ENCODE assay signal across 11 cellular contexts in genomic region chr6:163324928-163325784, GRCh38.
DNase-seq lines count a peak whose midpoint lies in the region; ATAC-seq, FAIRE-seq and TF ChIP-seq lines count a peak whose summit lies in the region.
"Had no signal": no experiment of that assay in that cellular context is flagged by ENCODE, and none has a peak within 500 bp of the region (broad histone marks: within the 10 kb centered on the region; RNA-seq: fewer than 3 reads in every experiment).

No MANE protein-coding gene starts in this region.

- H3K9me3 Mint-ChIP-seq in activated naive CD8-positive, alpha-beta T cell treated with anti-CD3 and anti-CD28 coated beads, Interleukin-2, amount 50 U/mL, for 24 hours: no peaks in the 10 kb centered on the region
- H3K9me3 Mint-ChIP-seq: activated T-cell treated with anti-CD3 and anti-CD28 coated beads, Interleukin-2, amount 50 U/mL, for 24 hours had no signal

- no peak overlapping the region for H3K27ac Mint-ChIP-seq in activated naive CD8-positive, alpha-beta T cell treated with anti-CD3 and anti-CD28 coated beads, Interleukin-2, amount 50 U/mL, for 24 hours
- H3K27ac Mint-ChIP-seq: activated T-cell treated with anti-CD3 and anti-CD28 coated beads, Interleukin-2, amount 50 U/mL, for 24 hours had no signal

- H3K27me3 Mint-ChIP-seq in activated naive CD8-positive, alpha-beta T cell treated with anti-CD3 and anti-CD28 coated beads, Interleukin-2, amount 50 U/mL, for 24 hours: peaks cover 5% of the 10 kb centered on the region

- no peaks in the 10 kb centered on the region for H3K36me3 Mint-ChIP-seq in activated naive CD8-positive, alpha-beta T cell treated with anti-CD3 and anti-CD28 coated beads, Interleukin-2, amount 50 U/mL, for 24 hours (ENCODE audit: low read depth)

- H3K4me3 Mint-ChIP-seq in activated naive CD8-positive, alpha-beta T cell treated with anti-CD3 and anti-CD28 coated beads, Interleukin-2, amount 50 U/mL, for 24 hours: no peak overlapping the region
- H3K4me3 Mint-ChIP-seq: activated T-cell treated with anti-CD3 and anti-CD28 coated beads, Interleukin-2, amount 50 U/mL, for 24 hours had no signal

- no peak for ATAC-seq in activated naive CD8-positive, alpha-beta T cell treated with anti-CD3 and anti-CD28 coated beads, Interleukin-2, amount 50 U/mL, for 24 hours

- FAIRE-seq in H54 (lab: Jason Lieb, UNC): no peak
- FAIRE-seq: endometrium had no signal

- no peak for TF ChIP-seq POLR2A in H54 (IDR thresholded peaks at IDR 0.05; ENCODE audit: low read depth, low read length)
- TF ChIP-seq POLR2A in erythroblast (IDR thresholded peaks at IDR 0.05; ENCODE audit: low read length): no peak

- H3K4me1 Mint-ChIP-seq in activated naive CD8-positive, alpha-beta T cell treated with anti-CD3 and anti-CD28 coated beads, Interleukin-2, amount 50 U/mL, for 24 hours: no peaks in the 10 kb centered on the region

- DNase-seq in H54 (ENCODE audit: insufficient read length, low spot score): peak; percentile 7
- DNase-seq in astrocyte of the hippocampus (ENCODE audit: low read depth, low spot score): peak; percentile 89
- DNase-seq in inferior parietal cortex (ENCODE audit: extremely low spot score): peak; percentile 62
- peak; percentile 60 for DNase-seq in retina
- no peak for DNase-seq in activated naive CD8-positive, alpha-beta T cell treated with anti-CD3 and anti-CD28 coated beads, Interleukin-2, amount 50 U/mL, for 24 hours
- no peak for DNase-seq in NCI-H1105 treated with DMSO at 0.1 percent for 48 hours (lab: John Stamatoyannopoulos, UW)
- DNase-seq in NCI-H187 (lab: John Stamatoyannopoulos, UW): no peak
- no peak for DNase-seq in erythroblast (lab: John Stamatoyannopoulos, UW)
- DNase-seq: activated T-cell treated with anti-CD3 and anti-CD28 coated beads, Interleukin-2, amount 50 U/mL, for 24 hours; SW 1271 had no signal

Comparison
In these comparisons a context has a peak if more than half of its experiments do, and no peak if none do; other contexts are left out.
1. DNase-seq: peak in H54 (single experiment), astrocyte of the hippocampus (single experiment), inferior parietal cortex (single experiment) and retina (single experiment); none in activated naive CD8-positive, alpha-beta T cell treated with anti-CD3 and anti-CD28 coated beads, Interleukin-2, amount 50 U/mL, for 24 hours (single experiment), NCI-H1105 treated with DMSO at 0.1 percent for 48 hours (single experiment), NCI-H187 (0 of 2) and erythroblast (0 of 2).